1 cellular context compared by ENCODE assay signal in genomic region chr12:124863409-124864325, GRCh38.
TF ChIP-seq lines count a peak whose summit lies in the region.

A gene with protein sequence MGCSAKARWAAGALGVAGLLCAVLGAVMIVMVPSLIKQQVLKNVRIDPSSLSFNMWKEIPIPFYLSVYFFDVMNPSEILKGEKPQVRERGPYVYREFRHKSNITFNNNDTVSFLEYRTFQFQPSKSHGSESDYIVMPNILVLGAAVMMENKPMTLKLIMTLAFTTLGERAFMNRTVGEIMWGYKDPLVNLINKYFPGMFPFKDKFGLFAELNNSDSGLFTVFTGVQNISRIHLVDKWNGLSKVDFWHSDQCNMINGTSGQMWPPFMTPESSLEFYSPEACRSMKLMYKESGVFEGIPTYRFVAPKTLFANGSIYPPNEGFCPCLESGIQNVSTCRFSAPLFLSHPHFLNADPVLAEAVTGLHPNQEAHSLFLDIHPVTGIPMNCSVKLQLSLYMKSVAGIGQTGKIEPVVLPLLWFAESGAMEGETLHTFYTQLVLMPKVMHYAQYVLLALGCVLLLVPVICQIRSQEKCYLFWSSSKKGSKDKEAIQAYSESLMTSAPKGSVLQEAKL (minus strand): TSS chr12:124863864. CDS start chr12:124863720, 144 bp downstream.

TF ChIP-seq in IMR-90, 13 proteins besides CTCF, POLR2A, EP300 and RAD21:
- TF ChIP-seq MXI1 (IDR thresholded peaks at IDR 0.05; ENCODE audit: borderline replicate concordance, low read depth, low read length) (no peak; the same call in 1 of the 2 replicates), FOS (IDR thresholded peaks at IDR 0.05; ENCODE audit: low read depth, low read length) (no peak), RFX5 (IDR thresholded peaks at IDR 0.05; ENCODE audit: low read depth, low read length) (no peak), SMC3 (IDR thresholded peaks at IDR 0.05; ENCODE audit: low read depth, low read length) (no peak), MAZ (IDR thresholded peaks at IDR 0.05; ENCODE audit: borderline replicate concordance, low read depth, low read length) (peak; percentile 82; the same call in 1 of the 2 replicates), RCOR1 (IDR thresholded peaks at IDR 0.05; ENCODE audit: insufficient replicate concordance, low read length) (no peak)
